In genomic region chr5:66223637-66224036, GRCh38 we compare ENCODE assay signal across 9 cellular contexts.
A peak's percentile ranks its signal among the peaks of the same experiment; 100 is the strongest.
DNase-seq lines count a peak whose midpoint lies in the region; TF ChIP-seq lines count a peak whose summit lies in the region.
"Had no signal": no experiment of that assay in that cellular context is flagged by ENCODE, and none has a peak within 500 bp of the region (broad histone marks: within the 10 kb centered on the region; RNA-seq: fewer than 3 reads in every experiment).

No MANE protein-coding gene starts in this region.

- in situ Hi-C loops in brain microvascular endothelial cell (cut with HindIII; ENCODE audit: low pct_ligation_motif_present, low sequenced_read_pairs): no loop called here

- TF ChIP-seq CTCF in Calu3 (IDR thresholded peaks at IDR 0.05; ENCODE audit: unreplicated experiment) (peak; percentile 19), HEK293 (tag by site-specific recombination; IDR thresholded peaks at IDR 0.05) (no peak), brain microvascular endothelial cell (IDR thresholded peaks at IDR 0.05; ENCODE audit: low read depth, low read length, missing control alignments) (peak; percentile 55)

- no peaks in the 10 kb centered on the region for H3K9me3 ChIP-seq in HEK293 (ENCODE audit: control insufficient read depth, insufficient read depth, low read depth, low read length)

- POLR2A ChIA-PET in HEK293 (lab: Yijun Ruan, JAX): no interaction called here

- H3K36me3 ChIP-seq in HEK293 (ENCODE audit: control insufficient read depth in 2 of 2, insufficient read depth in 1 of 2, low read length in 2 of 2) (no peaks in the 10 kb centered on the region), brain microvascular endothelial cell (replicated peaks) (no peaks in the 10 kb centered on the region)

- H3K4me3 ChIP-seq in HEK293 (ENCODE audit: low read depth, low read length): no peak overlapping the region
- H3K4me3 ChIP-seq in brain microvascular endothelial cell (ENCODE audit: low read depth, low read length): no peak overlapping the region

- DNase-seq in Calu3 (peak; percentile 35), brain microvascular endothelial cell (no peak), medulla oblongata (ENCODE audit: extremely low spot score) (peak; percentile 31), EL (no peak), NCI-H1694 (lab: John Stamatoyannopoulos, UW) (no peak), COLO668 (lab: John Stamatoyannopoulos, UW; ENCODE audit: unreplicated experiment) (no peak), NCI-H446 treated with DMSO at 0.1 percent for 48 hours (lab: John Stamatoyannopoulos, UW) (no peak)

- H3K4me3 Mint-ChIP-seq in Calu3 (ENCODE audit: low read depth, unreplicated experiment): no peak overlapping the region
- H3K4me3 Mint-ChIP-seq: activated naive CD4-positive, alpha-beta T cell treated with anti-CD3 and anti-CD28 coated beads, Interleukin-2, amount 50 U/mL, for 24 hours had no signal

- no peaks in the 10 kb centered on the region for H3K36me3 Mint-ChIP-seq in Calu3 (ENCODE audit: insufficient read depth, unreplicated experiment)
- H3K36me3 Mint-ChIP-seq: activated naive CD4-positive, alpha-beta T cell treated with anti-CD3 and anti-CD28 coated beads, Interleukin-2, amount 50 U/mL, for 24 hours had no signal

- no peaks in the 10 kb centered on the region for H3K27me3 Mint-ChIP-seq in Calu3 (ENCODE audit: unreplicated experiment)
- H3K27me3 Mint-ChIP-seq: activated naive CD4-positive, alpha-beta T cell treated with anti-CD3 and anti-CD28 coated beads, Interleukin-2, amount 50 U/mL, for 24 hours had no signal

- intact Hi-C loops in Calu3 (cut with micrococcal nuclease; ENCODE audit: unreplicated experiment): no loop called here

- H3K27ac Mint-ChIP-seq in Calu3 (ENCODE audit: unreplicated experiment): no peak overlapping the region
- H3K27ac Mint-ChIP-seq: activated naive CD4-positive, alpha-beta T cell treated with anti-CD3 and anti-CD28 coated beads, Interleukin-2, amount 50 U/mL, for 24 hours had no signal

- CTCF ChIA-PET in Calu3 (lab: Charles Lee): no interaction called here
- CTCF ChIA-PET in HEK293 (lab: Yijun Ruan, JAX): interaction anchor here (1.1 kb wide), 1 partner anchor 221 kb away, joined by 4 read pairs; no protein-coding TSS in a partner anchor

- no peaks in the 10 kb centered on the region for H3K4me1 ChIP-seq in HEK293 (ENCODE audit: control insufficient read depth, insufficient read depth, low read length)

- BruUV-seq in Calu3 (replicated peaks; lab: Mats Ljungman, UMichigan): no TSS peak

- peaks cover 2% of the 10 kb centered on the region for H3K9me3 Mint-ChIP-seq in Calu3 (ENCODE audit: low read depth, unreplicated experiment)
- H3K9me3 Mint-ChIP-seq: activated naive CD4-positive, alpha-beta T cell treated with anti-CD3 and anti-CD28 coated beads, Interleukin-2, amount 50 U/mL, for 24 hours had no signal

- no peak overlapping the region for H3K27ac ChIP-seq in HEK293 (ENCODE audit: extremely low read depth, low read depth, low read length)
- no peak overlapping the region for H3K27ac ChIP-seq in brain microvascular endothelial cell

- H3K4me1 Mint-ChIP-seq in Calu3 (ENCODE audit: low read depth, unreplicated experiment): peaks cover 6% of the 10 kb centered on the region
- H3K4me1 Mint-ChIP-seq: activated naive CD4-positive, alpha-beta T cell treated with anti-CD3 and anti-CD28 coated beads, Interleukin-2, amount 50 U/mL, for 24 hours had no signal

- H3K27me3 ChIP-seq in brain microvascular endothelial cell (replicated peaks): no peaks in the 10 kb centered on the region

TF ChIP-seq in HEK293, 187 proteins besides CTCF, POLR2A, EP300 and RAD21:
- TF ChIP-seq ZBTB48 (tag by site-specific recombination; IDR thresholded peaks at IDR 0.05) (peak; percentile 74), SP7 (tag by site-specific recombination; IDR thresholded peaks at IDR 0.05) (no peak), ZNF654 (tag by site-specific recombination; IDR thresholded peaks at IDR 0.05; ENCODE audit: low read depth) (peak; percentile 45), TRIM28 (IDR thresholded peaks at IDR 0.05; ENCODE audit: borderline replicate concordance, low read length) (peak; percentile 52; the same call in 1 of the 2 replicates), ZNF404 (tag by site-specific recombination; IDR thresholded peaks at IDR 0.05) (no peak)

Comparison
In these comparisons a context has a peak if more than half of its experiments do, and no peak if none do; other contexts are left out.
1. DNase-seq: peak in Calu3 (single experiment) and medulla oblongata (single experiment); none in brain microvascular endothelial cell (single experiment), EL (single experiment), NCI-H1694 (single experiment), COLO668 (single experiment) and NCI-H446 treated with DMSO at 0.1 percent for 48 hours (single experiment).